ENCODE assay signal across 8 cellular contexts in genomic region chr2:227325056-227325823, GRCh38. TPM values are rescaled to one million over a fixed set of nuclear protein-coding genes. Genes with fewer than 3 reads are reported as not detected.
A peak's percentile ranks its signal among the peaks of the same experiment; 100 is the strongest.
DNase-seq lines count a peak whose midpoint lies in the region; ATAC-seq, FAIRE-seq and TF ChIP-seq lines count a peak whose summit lies in the region.

A gene with protein sequence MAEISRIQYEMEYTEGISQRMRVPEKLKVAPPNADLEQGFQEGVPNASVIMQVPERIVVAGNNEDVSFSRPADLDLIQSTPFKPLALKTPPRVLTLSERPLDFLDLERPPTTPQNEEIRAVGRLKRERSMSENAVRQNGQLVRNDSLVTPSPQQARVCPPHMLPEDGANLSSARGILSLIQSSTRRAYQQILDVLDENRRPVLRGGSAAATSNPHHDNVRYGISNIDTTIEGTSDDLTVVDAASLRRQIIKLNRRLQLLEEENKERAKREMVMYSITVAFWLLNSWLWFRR (plus strand): TSS chr2:227325251. CDS start chr2:227330666, 5,415 bp downstream.

- no peaks in the 10 kb centered on the region for H3K36me3 ChIP-seq in BE2C
- no peaks in the 10 kb centered on the region for H3K36me3 ChIP-seq in kidney (ENCODE audit: control insufficient read depth in 1 of 2, insufficient read depth in 2 of 2, low read length in 2 of 2)

- H3K9me3 ChIP-seq in BE2C (no peaks in the 10 kb centered on the region), kidney (ENCODE audit: control insufficient read depth in 1 of 2, low read length in 2 of 2) (no peaks in the 10 kb centered on the region)

- H3K27me3 ChIP-seq in BE2C = no peaks in the 10 kb centered on the region

- peak; percentile 70 for TF ChIP-seq POLR2A in GM19193 (IDR thresholded peaks at IDR 0.05; ENCODE audit: extremely low read depth, insufficient read depth, insufficient read length)

- no peaks in the 10 kb centered on the region; the same call in 1 of the 2 replicates for H3K4me1 ChIP-seq in BE2C
- peaks cover 5 to 7% of the 10 kb centered on the region in 2 donors for H3K4me1 ChIP-seq in kidney (ENCODE audit: control insufficient read depth in 1 of 2, insufficient read depth in 1 of 2, low read depth in 1 of 2, low read length in 2 of 2)

- FAIRE-seq in kidney (lab: Jason Lieb, UNC) = peak; percentile 41

- peak; percentile 93 for DNase-seq in BE2C
- DNase-seq in NCI-H510A (lab: John Stamatoyannopoulos, UW) = peak; percentile 95
- DNase-seq in activated CD4-positive, alpha-beta T cell treated with anti-CD3 and anti-CD28 coated beads for 24 hours (ENCODE audit: low read depth in 2 of 2) = peak; percentile 85 to 91
- DNase-seq in choroid plexus epithelial cell (ENCODE audit: low read depth) = peak; percentile 95
- peak; percentile 98 for DNase-seq in kidney
- peak; percentile 96 for DNase-seq in stimulated activated CD4-positive, alpha-beta T cell treated with anti-CD3 and anti-CD28 coated beads, Interleukin-15, amount 100 ng/mL, for 24 hours

- peak; percentile 98 for ATAC-seq in HG03439 (IDR thresholded peaks at IDR 0.05; ENCODE audit: unreplicated experiment)

- intact Hi-C loops in kidney (cut with DNase I) = no loop called here

- TF ChIP-seq CTCF in BE2C (IDR thresholded peaks at IDR 0.05; ENCODE audit: low read depth, low read length) (peak; percentile 4; the same call in 1 of the 2 replicates), choroid plexus epithelial cell (conservative IDR thresholded peaks at IDR 0.05; ENCODE audit: low read depth, low read length) (peak; percentile 6), kidney (IDR thresholded peaks at IDR 0.05; ENCODE audit: borderline replicate concordance, extremely low read depth, insufficient read depth) (peak; percentile 18)

- H3K9ac ChIP-seq in kidney (ENCODE audit: low read length in 2 of 2) = peak within 1 kb of the TSS; percentile 97

- H3K27ac ChIP-seq in kidney (ENCODE audit: low read depth in 2 of 2, low read length in 2 of 2) = peak within 1 kb of the TSS; percentile 86 to 95

- peak within 1 kb of the TSS; percentile 99 for H3K4me3 ChIP-seq in BE2C (ENCODE audit: low read depth, low read length)
- peak within 1 kb of the TSS; percentile 88 for H3K4me3 ChIP-seq in choroid plexus epithelial cell (ENCODE audit: low read depth, low read length)
- peak within 1 kb of the TSS; percentile 93 to 98 for H3K4me3 ChIP-seq in kidney (ENCODE audit: low read length in 2 of 2)

RNA-seq across cellular contexts. Expression of the gene that starts here (rescaled TPM):
- polyA plus RNA-seq in BE2C (2012; ENCODE audit: insufficient read depth, insufficient read length, low read depth) = 61.3 TPM
- total RNA-seq in kidney = 80.8 TPM
- polyA plus RNA-seq in kidney (ENCODE audit: insufficient read depth, low read depth, low replicate concordance) = 110 TPM

Comparison
In these comparisons a context has a peak if more than half of its experiments do, and no peak if none do; other contexts are left out.
1. Peak in every context shown above with its lines: DNase-seq, ATAC-seq, H3K4me3 ChIP-seq and H3K27ac ChIP-seq.